In the genomic region with DNA sequence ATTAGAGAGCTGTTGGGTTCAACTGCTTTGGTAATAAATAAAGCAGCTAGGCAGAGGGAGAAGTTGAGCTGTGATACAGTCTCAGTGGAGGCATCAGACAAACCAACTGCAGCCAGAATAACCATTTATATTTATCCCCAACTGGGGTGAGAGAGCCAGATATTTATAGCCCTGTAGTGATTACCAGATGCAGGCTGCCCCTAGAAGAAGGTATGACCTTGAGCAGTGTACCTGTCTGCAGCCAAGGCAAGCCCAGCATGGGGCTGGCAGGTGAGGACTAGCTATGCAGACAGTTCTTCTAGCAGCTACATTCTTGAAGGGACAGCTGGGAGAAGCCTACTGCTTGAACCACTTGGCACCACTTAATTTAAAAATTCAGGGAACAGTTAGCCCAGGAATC, we compare ENCODE assay signal across 28 cellular contexts.
"Had no signal": no experiment of that assay in that cellular context is flagged by ENCODE, and none has a peak within 500 bp of the region (broad histone marks: within the 10 kb centered on the region; RNA-seq: fewer than 3 reads in every experiment).

No MANE protein-coding gene starts in this region.

- ATAC-seq: left lung; lower lobe of right lung; mucosa of descending colon; naive thymus-derived CD8-positive, alpha-beta T cell; stimulated activated naive B cell treated with anti-CD40 and anti-IgM and Interleukin-4, amounts not matched to agents 10 μg/mL and 1 μg/mL and 100 μg/mL, for 72 hours had no signal

- H3K4me3 ChIP-seq: coronary artery, esophagus squamous epithelium, left lung, lower lobe of right lung, mucosa of descending colon, prostate gland, sigmoid colon, skin epidermis, spleen, thoracic aorta, tibial nerve, upper lobe of left lung, uterus had no signal

- H3K36me3 Mint-ChIP-seq: naive thymus-derived CD8-positive, alpha-beta T cell; stimulated activated naive B cell treated with anti-CD40 and anti-IgM and Interleukin-4, amounts not matched to agents 10 μg/mL and 1 μg/mL and 100 μg/mL, for 72 hours had no signal

- DNase-seq: dermis blood vessel endothelial cell; effector memory CD4-positive, alpha-beta T cell; erythroblast; esophagus squamous epithelium; foreskin melanocyte; glutamatergic neuron; kidney; left cardiac atrium; left lung; lower lobe of right lung; mucosa of descending colon; naive thymus-derived CD8-positive, alpha-beta T cell; nephron progenitor cell; nucleus accumbens; right cardiac atrium; sigmoid colon; spleen; stimulated activated CD4-positive, alpha-beta T cell treated with anti-CD3 and anti-CD28 coated beads, Interleukin-4, amount 100 ng/mL, for 4 hours; stimulated activated naive B cell treated with anti-CD40 and anti-IgM and Interleukin-4, amounts not matched to agents 10 μg/mL and 1 μg/mL and 100 μg/mL, for 72 hours; upper lobe of left lung; uterus had no signal

- H3K4me3 Mint-ChIP-seq: central memory CD8-positive, alpha-beta T cell; naive thymus-derived CD8-positive, alpha-beta T cell; nephron progenitor cell; stimulated activated naive B cell treated with anti-CD40 and anti-IgM and Interleukin-4, amounts not matched to agents 10 μg/mL and 1 μg/mL and 100 μg/mL, for 72 hours; stimulated activated naive CD8-positive, alpha-beta T cell treated with anti-CD3 and anti-CD28 coated beads, Interleukin-15, Interleukin-2, amounts not matched to agents 100 ng/mL and 50 ng/mL, for 24 hours had no signal

- H3K27ac ChIP-seq: coronary artery, esophagus squamous epithelium, left lung, lower lobe of right lung, prostate gland, sigmoid colon, skin epidermis, spleen, thoracic aorta, tibial nerve, upper lobe of left lung, uterus had no signal

- H3K27ac Mint-ChIP-seq: naive thymus-derived CD8-positive, alpha-beta T cell; nephron progenitor cell; stimulated activated naive B cell treated with anti-CD40 and anti-IgM and Interleukin-4, amounts not matched to agents 10 μg/mL and 1 μg/mL and 100 μg/mL, for 72 hours; stimulated activated naive CD8-positive, alpha-beta T cell treated with anti-CD3 and anti-CD28 coated beads, Interleukin-15, Interleukin-2, amounts not matched to agents 100 ng/mL and 50 ng/mL, for 24 hours had no signal

- H3K9me3 Mint-ChIP-seq: nephron progenitor cell; stimulated activated naive B cell treated with anti-CD40 and anti-IgM and Interleukin-4, amounts not matched to agents 10 μg/mL and 1 μg/mL and 100 μg/mL, for 72 hours had no signal

- H3K9me3 ChIP-seq: esophagus squamous epithelium, left lung, lower lobe of right lung, mucosa of descending colon, prostate gland, sigmoid colon, spleen, thoracic aorta, tibial nerve, upper lobe of left lung, uterus had no signal

- H3K4me1 Mint-ChIP-seq: central memory CD8-positive, alpha-beta T cell; naive thymus-derived CD8-positive, alpha-beta T cell; nephron progenitor cell; stimulated activated naive B cell treated with anti-CD40 and anti-IgM and Interleukin-4, amounts not matched to agents 10 μg/mL and 1 μg/mL and 100 μg/mL, for 72 hours had no signal

- H3K4me1 ChIP-seq: esophagus squamous epithelium, left lung, lower lobe of right lung, prostate gland, sigmoid colon, spleen, tibial nerve, upper lobe of left lung, uterus had no signal

- H3K36me3 ChIP-seq: esophagus squamous epithelium, left lung, lower lobe of right lung, prostate gland, sigmoid colon, spleen, thoracic aorta, tibial nerve, upper lobe of left lung, uterus had no signal

- H3K27me3 ChIP-seq: esophagus squamous epithelium, left lung, sigmoid colon, spleen, tibial nerve, upper lobe of left lung, uterus had no signal

- H3K27me3 Mint-ChIP-seq: central memory CD8-positive, alpha-beta T cell; naive thymus-derived CD8-positive, alpha-beta T cell; stimulated activated naive B cell treated with anti-CD40 and anti-IgM and Interleukin-4, amounts not matched to agents 10 μg/mL and 1 μg/mL and 100 μg/mL, for 72 hours; stimulated activated naive CD8-positive, alpha-beta T cell treated with anti-CD3 and anti-CD28 coated beads, Interleukin-15, Interleukin-2, amounts not matched to agents 100 ng/mL and 50 ng/mL, for 24 hours had no signal
